16 cellular contexts compared by ENCODE assay signal in the genomic region with DNA sequence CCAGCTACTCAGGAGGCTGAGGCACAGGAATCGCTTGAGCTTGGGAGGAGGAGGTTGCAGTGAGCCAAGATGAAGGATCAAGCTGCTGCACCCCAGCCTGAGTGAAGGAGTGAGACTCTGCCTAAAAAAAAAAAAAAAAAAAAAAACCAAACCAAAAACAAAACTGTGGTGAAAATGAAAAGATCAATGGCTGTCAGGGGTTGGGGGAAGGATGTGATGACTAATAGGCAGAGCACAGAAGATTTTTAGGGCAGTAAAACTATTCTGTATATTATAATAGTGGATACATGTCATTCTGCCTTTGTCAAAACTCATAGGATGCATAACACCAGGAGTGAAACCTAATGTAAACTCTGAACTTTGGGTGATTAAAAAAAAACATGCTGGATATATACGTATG.
DNase-seq lines count a peak whose midpoint lies in the region; ATAC-seq and TF ChIP-seq lines count a peak whose summit lies in the region.
"Had no signal": no experiment of that assay in that cellular context is flagged by ENCODE, and none has a peak within 500 bp of the region (broad histone marks: within the 10 kb centered on the region; RNA-seq: fewer than 3 reads in every experiment).

No MANE protein-coding gene starts in this region.

- peak; percentile 61 to 96 for ATAC-seq in activated naive CD4-positive, alpha-beta T cell treated with anti-CD3 and anti-CD28 coated beads, Interleukin-2, amount 50 U/mL, for 72 hours
- ATAC-seq in GM21529 (IDR thresholded peaks at IDR 0.05; ENCODE audit: unreplicated experiment) (peak; percentile 83), HG03342 (IDR thresholded peaks at IDR 0.05; ENCODE audit: unreplicated experiment) (peak; percentile 71)
- ATAC-seq: gastrocnemius medialis had no signal

- DNase-seq in activated naive CD4-positive, alpha-beta T cell treated with anti-CD3 and anti-CD28 coated beads, Interleukin-2, amount 50 U/mL, for 72 hours (ENCODE audit: low spot score in 2 of 2) = no peak
- DNase-seq in activated naive CD4-positive, alpha-beta T cell treated with Interleukin-2 at 50 U/mL for 16 hours = no peak
- DNase-seq in COR-L47 (lab: John Stamatoyannopoulos, UW) (no peak), SIG-M5 treated with dmso at 0.1 percent for 504 hours (lab: John Stamatoyannopoulos, UW; ENCODE audit: unreplicated experiment) (no peak), RWPE1 (ENCODE audit: low spot score) (no peak)
- DNase-seq in stimulated activated CD4-positive, alpha-beta T cell treated with anti-CD3 and anti-CD28 coated beads, Interleukin-12 subunit alpha, Interleukin-12 subunit beta, amount 100 ng/mL, for 4 hours = no peak
- DNase-seq: activated B cell treated with CpG ODN at 0.5 μM for 24 hours; activated effector memory CD4-positive, alpha-beta T cell treated with Interleukin-2 at 50 U/mL for 16 hours; endodermal cell; gastrocnemius medialis; GOT3; kidney glomerular epithelial cell; NCI-H2171 treated with DMSO at 0.1 percent for 48 hours; uterus had no signal

- no peak for TF ChIP-seq CTCF in RWPE1 (conservative IDR thresholded peaks at IDR 0.05; ENCODE audit: low read depth)

- no peak overlapping the region for H3K27ac ChIP-seq in RWPE1
- H3K27ac ChIP-seq: gastrocnemius medialis, uterus had no signal

- H3K9me3 Mint-ChIP-seq in activated naive CD4-positive, alpha-beta T cell treated with anti-CD3 and anti-CD28 coated beads, Interleukin-2, amount 50 U/mL, for 72 hours = no peaks in the 10 kb centered on the region
- H3K9me3 Mint-ChIP-seq: activated B cell treated with CpG ODN at 0.5 μM for 24 hours, endodermal cell had no signal

- POLR2A ChIA-PET in RWPE1 (lab: Yijun Ruan, JAX; ENCODE audit: low non-redundant PET) = no interaction called here

- H3K27ac Mint-ChIP-seq in activated naive CD4-positive, alpha-beta T cell treated with anti-CD3 and anti-CD28 coated beads, Interleukin-2, amount 50 U/mL, for 72 hours = no peak overlapping the region
- H3K27ac Mint-ChIP-seq: activated B cell treated with CpG ODN at 0.5 μM for 24 hours, endodermal cell had no signal

- H3K36me3 Mint-ChIP-seq in activated naive CD4-positive, alpha-beta T cell treated with anti-CD3 and anti-CD28 coated beads, Interleukin-2, amount 50 U/mL, for 72 hours = no peaks in the 10 kb centered on the region

- CTCF ChIA-PET in RWPE1 (lab: Yijun Ruan, JAX) = no interaction called here
